ENCODE assay signal across 25 cellular contexts in the genomic region with DNA sequence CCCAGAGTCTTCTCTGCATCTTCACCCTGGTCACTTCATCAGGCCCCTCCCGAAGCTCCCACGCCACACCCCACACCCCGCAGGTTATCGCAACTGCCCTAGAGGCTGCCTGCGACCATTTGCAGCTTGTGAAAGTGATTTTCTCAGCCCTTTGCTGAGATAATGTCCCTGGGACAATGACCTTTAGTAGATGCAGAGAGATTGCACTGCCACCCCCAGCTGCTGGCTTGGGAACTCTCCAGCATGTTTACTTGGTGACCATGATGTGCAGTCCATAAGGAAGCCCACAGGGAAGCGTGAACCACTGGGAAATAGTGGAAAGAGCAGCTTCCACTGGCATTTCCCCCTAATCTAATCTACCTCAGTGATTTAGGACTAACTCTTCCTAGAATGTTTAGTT.
"Had no signal": no experiment of that assay in that cellular context is flagged by ENCODE, and none has a peak within 500 bp of the region (broad histone marks: within the 10 kb centered on the region; RNA-seq: fewer than 3 reads in every experiment).

No MANE protein-coding gene starts in this region.

- H3K4me3 Mint-ChIP-seq: naive B cell, nephron had no signal

- H3K36me3 ChIP-seq: neutrophil, thoracic aorta had no signal

- H3K27me3 Mint-ChIP-seq: naive B cell had no signal

- H3K9me3 Mint-ChIP-seq: naive B cell, nephron had no signal

- H3K27ac Mint-ChIP-seq: naive B cell, nephron had no signal

- H3K4me1 ChIP-seq: esophagus muscularis mucosa, gastroesophageal sphincter, psoas muscle, spleen, stomach had no signal

- ATAC-seq: gastroesophageal sphincter, left lobe of liver, psoas muscle, sciatic nerve had no signal

- H3K36me3 Mint-ChIP-seq: naive B cell had no signal

- H3K27me3 ChIP-seq: esophagus muscularis mucosa, gastroesophageal sphincter, neutrophil, spleen, stomach had no signal

- H3K9me3 ChIP-seq: esophagus muscularis mucosa, gastroesophageal sphincter, neutrophil, psoas muscle, spleen, stomach, thoracic aorta had no signal

- H3K27ac ChIP-seq: epithelial cell of prostate, esophagus muscularis mucosa, gastroesophageal sphincter, neutrophil, psoas muscle, spleen, stomach, thoracic aorta had no signal

- DNase-seq: effector memory CD4-positive, alpha-beta T cell; foreskin fibroblast; glutamatergic neuron; islet precursor cell; mammary epithelial cell; midbrain; naive B cell; psoas muscle; retina; spleen; stimulated activated CD4-positive, alpha-beta T cell treated with anti-CD3 and anti-CD28 coated beads, Interleukin-15, amount 100 ng/mL, for 24 hours; stimulated activated CD4-positive, alpha-beta T cell treated with anti-CD3 and anti-CD28 coated beads, Interleukin-1b, Interleukin-23, amount 100 ng/mL, for 48 hours; stimulated activated CD4-positive, alpha-beta T cell treated with anti-CD3 and anti-CD28 coated beads, Interleukin-4, amount 100 ng/mL, for 24 hours; stimulated activated naive CD4-positive, alpha-beta T cell; stomach; substantia nigra; trophoblast cell had no signal

- H3K4me1 Mint-ChIP-seq: naive B cell had no signal

- H3K4me3 ChIP-seq: esophagus muscularis mucosa, gastroesophageal sphincter, psoas muscle, spleen, stomach, thoracic aorta had no signal
